4 cellular contexts compared by ENCODE assay signal in genomic region chr4:11054937-11055336, GRCh38.
DNase-seq lines count a peak whose midpoint lies in the region; ATAC-seq and TF ChIP-seq lines count a peak whose summit lies in the region.
"Not testable (repeated sequence)": the region's sequence is repeated elsewhere in the genome, so short reads cannot be mapped to it uniquely, and the experiment has no call there.

No MANE protein-coding gene starts in this region.

- H3K27ac Mint-ChIP-seq in WTC11; activated CD4-positive, alpha-beta T cell treated with anti-CD3 and anti-CD28 coated beads, Interleukin-2, amount 10 ng/mL, durations not matched to agents 24 days and 14 days; chondrocyte (ENCODE audit: unreplicated experiment): not testable (repeated sequence)
- peak overlapping the region; percentile 15 for H3K27ac Mint-ChIP-seq in neural progenitor cell

- not testable (repeated sequence) for ATAC-seq in WTC11

- H4K20me1 ChIP-seq in neural progenitor cell (ENCODE audit: low read depth): not testable (repeated sequence)

- CTCF ChIA-PET in WTC11 (lab: Charles Lee): not testable (repeated sequence)

- not testable (repeated sequence) for H3K4me3 ChIP-seq in neural progenitor cell

- not testable (repeated sequence) for H3K27ac ChIP-seq in neural progenitor cell

- intact Hi-C loops in activated CD4-positive, alpha-beta T cell treated with anti-CD3 and anti-CD28 coated beads, Interleukin-2, amount 10 ng/mL, durations not matched to agents 24 days and 14 days (cut with micrococcal nuclease): not testable (repeated sequence)

- H3K9me3 Mint-ChIP-seq in WTC11: peaks cover 76% of the 10 kb centered on the region
- H3K9me3 Mint-ChIP-seq in activated CD4-positive, alpha-beta T cell treated with anti-CD3 and anti-CD28 coated beads, Interleukin-2, amount 10 ng/mL, durations not matched to agents 24 days and 14 days; chondrocyte (ENCODE audit: low read depth); neural progenitor cell: not testable (repeated sequence)

- TF ChIP-seq CTCF in WTC11 (IDR thresholded peaks at IDR 0.05); chondrocyte (IDR thresholded peaks at IDR 0.05); neural progenitor cell (IDR thresholded peaks at IDR 0.05): not testable (repeated sequence)

- not testable (repeated sequence) for H3K9me3 ChIP-seq in neural progenitor cell (ENCODE audit: low read depth)

- not testable (repeated sequence) for H3K9ac ChIP-seq in neural progenitor cell

- H3K4me1 Mint-ChIP-seq in WTC11; activated CD4-positive, alpha-beta T cell treated with anti-CD3 and anti-CD28 coated beads, Interleukin-2, amount 10 ng/mL, durations not matched to agents 24 days and 14 days; chondrocyte (ENCODE audit: low read depth); neural progenitor cell: not testable (repeated sequence)

- H3K27me3 ChIP-seq in neural progenitor cell: not testable (repeated sequence)

- DNase-seq in WTC11 (ENCODE audit: low spot score); neural progenitor cell (ENCODE audit: low spot score): not testable (repeated sequence)
- peak; percentile 28 for DNase-seq in activated CD4-positive, alpha-beta T cell treated with anti-CD3 and anti-CD28 coated beads, Interleukin-2, amount 10 ng/mL, durations not matched to agents 24 days and 14 days
- DNase-seq in chondrocyte (ENCODE audit: low spot score): peak; percentile 46

- not testable (repeated sequence) for H3F3A ChIP-seq in neural progenitor cell (ENCODE audit: low read depth)

- H3K36me3 ChIP-seq in neural progenitor cell: not testable (repeated sequence)

- H3K4me2 ChIP-seq in neural progenitor cell: not testable (repeated sequence)

- H3K36me3 Mint-ChIP-seq in WTC11: peaks cover 59% of the 10 kb centered on the region
- H3K36me3 Mint-ChIP-seq in activated CD4-positive, alpha-beta T cell treated with anti-CD3 and anti-CD28 coated beads, Interleukin-2, amount 10 ng/mL, durations not matched to agents 24 days and 14 days (ENCODE audit: low read depth); chondrocyte (ENCODE audit: low read depth); neural progenitor cell: not testable (repeated sequence)

- H2AFZ ChIP-seq in neural progenitor cell (replicated peaks): not testable (repeated sequence)

- H3K4me1 ChIP-seq in neural progenitor cell: not testable (repeated sequence)

- not testable (repeated sequence) for H3K4me3 Mint-ChIP-seq in WTC11; activated CD4-positive, alpha-beta T cell treated with anti-CD3 and anti-CD28 coated beads, Interleukin-2, amount 10 ng/mL, durations not matched to agents 24 days and 14 days; chondrocyte (ENCODE audit: unreplicated experiment); neural progenitor cell

- POLR2A ChIA-PET in WTC11 (lab: Charles Lee): interaction anchor here (0.6 kb wide), 1 partner anchor 160 kb away, joined by 4 read pairs; no protein-coding TSS in a partner anchor

- not testable (repeated sequence) for H3K79me2 ChIP-seq in neural progenitor cell (ENCODE audit: low read depth)

- H3K27me3 Mint-ChIP-seq in WTC11 (ENCODE audit: low read depth); activated CD4-positive, alpha-beta T cell treated with anti-CD3 and anti-CD28 coated beads, Interleukin-2, amount 10 ng/mL, durations not matched to agents 24 days and 14 days; chondrocyte (ENCODE audit: low read depth); neural progenitor cell (ENCODE audit: insufficient read depth, low read depth): not testable (repeated sequence)

TF ChIP-seq in WTC11, 78 proteins besides CTCF, POLR2A, EP300 and RAD21:
- TF ChIP-seq HMGA2 (CRISPR knock-in tag; IDR thresholded peaks at IDR 0.05): peak; percentile 98
